19 cellular contexts compared by ENCODE assay signal in the genomic region with DNA sequence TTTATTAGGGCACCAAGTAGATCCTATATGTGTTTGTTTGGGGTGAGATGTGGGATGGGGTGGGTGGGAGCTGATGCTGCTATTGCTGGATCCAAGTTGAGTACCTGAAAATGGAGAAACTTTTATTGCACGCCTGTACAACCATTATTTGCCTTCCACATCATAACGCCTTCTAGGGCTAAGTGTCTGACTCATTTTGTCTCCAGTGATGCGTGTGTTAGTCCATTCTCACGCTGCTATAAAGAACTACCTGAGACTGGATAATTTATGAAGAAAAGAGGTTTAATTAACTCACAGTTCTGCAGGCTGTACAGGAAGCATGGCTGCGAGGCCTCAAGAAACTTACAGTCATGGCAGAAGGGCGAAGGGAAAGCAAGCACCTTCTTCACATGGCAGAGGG.
"Had no signal": no experiment of that assay in that cellular context is flagged by ENCODE, and none has a peak within 500 bp of the region (broad histone marks: within the 10 kb centered on the region; RNA-seq: fewer than 3 reads in every experiment).

No MANE protein-coding gene starts in this region.

- H3K27ac Mint-ChIP-seq: activated naive CD4-positive, alpha-beta T cell treated with anti-CD3 and anti-CD28 coated beads, Interleukin-2, amount 10 ng/mL, durations not matched to agents 7 days and 5 days; neural progenitor cell; stimulated activated naive CD8-positive, alpha-beta T cell treated with anti-CD3 and anti-CD28 coated beads, Interleukin-15, Interleukin-2, amounts not matched to agents 100 ng/mL and 50 ng/mL, for 24 hours; T-helper 17 cell had no signal

- H3K4me3 ChIP-seq: body of pancreas, coronary artery, gastroesophageal sphincter, heart right ventricle, lung, neural progenitor cell, psoas muscle, right lobe of liver, suprapubic skin, upper lobe of left lung had no signal

- DNase-seq: activated CD4-positive, alpha-beta T cell treated with anti-CD3 and anti-CD28 coated beads for 48 hours; activated CD8-positive, alpha-beta memory T cell treated with anti-CD3 and anti-CD28 coated beads for 24 hours; activated naive CD4-positive, alpha-beta T cell treated with anti-CD3 and anti-CD28 coated beads, Interleukin-2, amount 10 ng/mL, durations not matched to agents 7 days and 5 days; amygdala; heart right ventricle; midbrain; psoas muscle; right lobe of liver; T-helper 17 cell; upper lobe of left lung; WERI-Rb-1 had no signal

- H3K27ac ChIP-seq: body of pancreas, coronary artery, gastroesophageal sphincter, neural progenitor cell, psoas muscle, right lobe of liver, suprapubic skin, upper lobe of left lung, WERI-Rb-1 had no signal

- H3K4me1 Mint-ChIP-seq: activated naive CD4-positive, alpha-beta T cell treated with anti-CD3 and anti-CD28 coated beads, Interleukin-2, amount 10 ng/mL, durations not matched to agents 7 days and 5 days; neural progenitor cell had no signal

- ATAC-seq: gastroesophageal sphincter, heart right ventricle, T-helper 17 cell had no signal

- H3K9me3 ChIP-seq: suprapubic skin had no signal

- H3K27me3 Mint-ChIP-seq: activated naive CD4-positive, alpha-beta T cell treated with anti-CD3 and anti-CD28 coated beads, Interleukin-2, amount 10 ng/mL, durations not matched to agents 7 days and 5 days; central memory CD8-positive, alpha-beta T cell; stimulated activated naive CD8-positive, alpha-beta T cell treated with anti-CD3 and anti-CD28 coated beads, Interleukin-15, Interleukin-2, amounts not matched to agents 100 ng/mL and 50 ng/mL, for 24 hours; T-helper 17 cell had no signal

- H3K4me1 ChIP-seq: gastroesophageal sphincter, heart right ventricle, neural progenitor cell, psoas muscle, right lobe of liver, suprapubic skin, upper lobe of left lung had no signal

- H3K27me3 ChIP-seq: body of pancreas, gastroesophageal sphincter, heart right ventricle, neural progenitor cell, right lobe of liver, suprapubic skin, upper lobe of left lung had no signal

- H3K4me3 Mint-ChIP-seq: activated naive CD4-positive, alpha-beta T cell treated with anti-CD3 and anti-CD28 coated beads, Interleukin-2, amount 10 ng/mL, durations not matched to agents 7 days and 5 days; central memory CD8-positive, alpha-beta T cell; neural progenitor cell; stimulated activated naive CD8-positive, alpha-beta T cell treated with anti-CD3 and anti-CD28 coated beads, Interleukin-15, Interleukin-2, amounts not matched to agents 100 ng/mL and 50 ng/mL, for 24 hours; T-helper 17 cell had no signal
